ENCODE assay signal across 8 cellular contexts in genomic region chr7:44087914-44088838, GRCh38. TPM values are rescaled to one million over a fixed set of nuclear protein-coding genes. Genes with fewer than 3 reads are reported as not detected.
DNase-seq lines count a peak whose midpoint lies in the region; ATAC-seq and TF ChIP-seq lines count a peak whose summit lies in the region.
"Had no signal": no experiment of that assay in that cellular context is flagged by ENCODE, and none has a peak within 500 bp of the region (broad histone marks: within the 10 kb centered on the region; RNA-seq: fewer than 3 reads in every experiment).

No MANE protein-coding gene starts in this region.

- CTCF ChIA-PET in RWPE1 (lab: Yijun Ruan, JAX) = interaction anchor here (0.5 to 0.7 kb wide), 4 partner anchors 9 to 121 kb away, joined by 3 read pairs; partner anchors contain the start of gene POLD2

- peak; percentile 74 for ATAC-seq in gastroesophageal sphincter
- no peak for ATAC-seq in activated CD4-positive, CD25-positive, alpha-beta regulatory T cell treated with anti-CD3 and anti-CD28 coated beads, Interleukin-2, amount 50 U/mL, for 24 hours

- H3K4me3 ChIP-seq in gastroesophageal sphincter = no peak overlapping the region

- POLR2A ChIA-PET in RWPE1 (lab: Yijun Ruan, JAX; ENCODE audit: low non-redundant PET) = interaction anchor here (0.6 kb wide), 1 partner anchor 12 kb away, joined by 6 read pairs; no protein-coding TSS in a partner anchor

- no peak for TF ChIP-seq EP300 in gastroesophageal sphincter (IDR thresholded peaks at IDR 0.05)

- H3K9me3 ChIP-seq in gastroesophageal sphincter = no peaks in the 10 kb centered on the region

- H3K4me1 ChIP-seq in gastroesophageal sphincter = peaks cover 0 to 79% (median 32%) of the 10 kb centered on the region in 3 donors

- DNase-seq in RWPE1 (ENCODE audit: low spot score) (no peak), stromal cell of bone marrow (ENCODE audit: low read depth) (peak; percentile 94), cortex of kidney (lab: John Stamatoyannopoulos, UW) (no peak)
- no peak for DNase-seq in activated CD4-positive, alpha-beta T cell treated with anti-CD3 and anti-CD28 coated beads for 4 hours
- DNase-seq: activated naive CD4-positive, alpha-beta T cell treated with anti-CD3 and anti-CD28 coated beads, Interleukin-2, amount 50 U/mL, for 16 hours; NCI-H1417 treated with DMSO at 0.1 percent for 48 hours had no signal

- H3K27me3 ChIP-seq in gastroesophageal sphincter = no peaks in the 10 kb centered on the region

- H3K27ac ChIP-seq in RWPE1 (peak overlapping the region; percentile 91), gastroesophageal sphincter (peak overlapping the region; percentile 77 to 94 (median 88))

- TF ChIP-seq CTCF in RWPE1 (conservative IDR thresholded peaks at IDR 0.05; ENCODE audit: low read depth) (no peak), gastroesophageal sphincter (IDR thresholded peaks at IDR 0.05) (no peak)

- WGBS in gastroesophageal sphincter (ENCODE audit: low coverage in 1 of 2), 2 donors = 18 to 20% methylated on average over 14 to 19 of the region's 20 CpGs

- H3K36me3 ChIP-seq in gastroesophageal sphincter = no peaks in the 10 kb centered on the region

- TF ChIP-seq POLR2A in gastroesophageal sphincter (IDR thresholded peaks at IDR 0.05) = no peak

RNA-seq across cellular contexts. Expression of gene POLM, which starts 5.8 kb away (rescaled TPM):
- total RNA-seq in gastroesophageal sphincter = 10 to 100 TPM; 28.1 to 55.1 (median 32.4) TPM

RNA-seq across cellular contexts. Expression of gene AEBP1, which starts 16.0 kb away (rescaled TPM):
- total RNA-seq in gastroesophageal sphincter = 100 to 1,000 TPM; 101 to 248 (median 171) TPM

RNA-seq across cellular contexts. Expression of gene PGAM2, which starts 22.8 kb away (rescaled TPM):
- 1 to 10 TPM in 2 of 4 donors, not detected in 2; 3.2 to 3.9 TPM for total RNA-seq in gastroesophageal sphincter

RNA-seq across cellular contexts. Expression of gene POLD2, which starts 35.2 kb away (rescaled TPM):
- 10 to 100 TPM; 45.3 to 52.6 (median 50.8) TPM for total RNA-seq in gastroesophageal sphincter

RNA-seq across cellular contexts. Expression of gene DBNL, which starts 43.7 kb away (rescaled TPM):
- total RNA-seq in gastroesophageal sphincter = 100 to 1,000 TPM in 3 of 4 donors, 10 to 100 TPM in 1; 92.2 to 132 (median 124) TPM
